7 cellular contexts compared by ENCODE assay signal in the genomic region with DNA sequence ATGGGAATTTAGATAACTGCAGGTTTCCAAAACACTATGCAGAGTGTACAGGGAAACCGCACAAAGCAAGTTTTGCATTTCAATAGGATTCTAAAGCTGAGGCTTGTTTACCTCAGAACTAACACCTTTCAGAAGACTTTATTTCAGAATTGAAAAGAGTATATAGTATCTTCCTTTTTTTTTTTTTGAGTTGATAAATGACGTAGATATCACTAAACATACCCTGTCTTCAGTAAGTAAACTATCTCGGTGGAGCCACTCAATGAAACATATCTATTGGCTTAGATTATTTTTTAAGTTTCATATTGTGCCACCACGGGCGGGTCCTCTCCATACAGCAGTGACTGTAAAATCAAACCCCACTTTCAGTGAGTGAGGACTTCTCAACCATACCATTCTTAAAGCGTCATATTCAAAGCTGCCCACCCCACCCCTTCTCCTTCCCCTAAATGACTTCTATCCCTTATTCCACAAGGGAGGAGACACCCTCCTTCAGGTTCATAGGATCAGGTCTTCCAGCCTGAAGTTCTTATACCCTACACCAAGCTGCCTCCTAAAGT. TPM values are rescaled to one million over a fixed set of nuclear protein-coding genes. Genes with fewer than 3 reads are reported as not detected.
DNase-seq lines count a peak whose midpoint lies in the region; ATAC-seq and TF ChIP-seq lines count a peak whose summit lies in the region.

No MANE protein-coding gene starts in this region.

- H3K9ac ChIP-seq in HCT116 (ENCODE audit: low read length): peak overlapping the region; percentile 88; the same call in 1 of the 2 replicates
- H3K9ac ChIP-seq in smooth muscle cell (ENCODE audit: low read depth): no peak overlapping the region

- H3K27me3 ChIP-seq in HCT116 (ENCODE audit: insufficient read depth, low read length) (no peaks in the 10 kb centered on the region), RWPE2 (ENCODE audit: insufficient read depth, poor library complexity, severe bottlenecking) (no peaks in the 10 kb centered on the region), smooth muscle cell (ENCODE audit: low read depth) (no peaks in the 10 kb centered on the region)

- TF ChIP-seq POLR2A in HCT116 (IDR thresholded peaks at IDR 0.05; ENCODE audit: borderline replicate concordance, extremely low read depth, insufficient read depth, insufficient read length): no peak

- in situ Hi-C loops in KBM-7 (cut with MboI; ENCODE audit: low pct_unique_long_range_greater_than_20kb, low sequenced_read_pairs): loop anchor here (10.0 kb wide), 1 partner anchor 156 kb away; no protein-coding TSS in a partner anchor

- H3K9me3 ChIP-seq in HCT116 (ENCODE audit: control insufficient read depth in 1 of 2, insufficient read depth in 1 of 2, low read depth in 1 of 2, low read length in 2 of 2): no peaks in the 10 kb centered on the region
- no peaks in the 10 kb centered on the region for H3K9me3 ChIP-seq in RWPE2 (ENCODE audit: severe bottlenecking)
- H3K9me3 ChIP-seq in smooth muscle cell (replicated peaks; ENCODE audit: low read depth): no peaks in the 10 kb centered on the region

- CTCF ChIA-PET in HCT116 (lab: Charles Lee): no interaction called here

- RAD21 ChIA-PET in HCT116 (lab: Charles Lee; ENCODE audit: low non-redundant PET in 1 of 2, low total read pairs in 2 of 2, uncharacterized antibody in 2 of 2, unreplicated experiment in 2 of 2): interaction anchor here in 1 of 2 experiments (1.4 kb wide), 1 partner anchor 161 kb away, joined by 3 read pairs; no protein-coding TSS in a partner anchor

- H2AFZ ChIP-seq in HCT116 (ENCODE audit: low read depth, low read length, poor library complexity, severe bottlenecking) (peak overlapping the region; percentile 43), smooth muscle cell (ENCODE audit: low read depth) (peak overlapping the region; percentile 42)

- ATAC-seq in HCT116 (no peak), RWPE2 (ENCODE audit: low read depth) (no peak), HG03520 (IDR thresholded peaks at IDR 0.05; ENCODE audit: unreplicated experiment) (no peak)

- H3K4me2 ChIP-seq in HCT116 (ENCODE audit: low read length) (peak overlapping the region; percentile 86), smooth muscle cell (no peak overlapping the region)

- H3K79me2 ChIP-seq in HCT116 (ENCODE audit: insufficient read depth, low read length) (peaks cover 26% of the 10 kb centered on the region), smooth muscle cell (ENCODE audit: low read depth) (peaks cover 28% of the 10 kb centered on the region)

- intact Hi-C loops in HCT116 (cut with micrococcal nuclease): loop anchor here (5.0 to 10.0 kb wide), 3 partner anchors 147 to 578 kb away; no protein-coding TSS in a partner anchor

- H3F3A ChIP-seq in smooth muscle cell (ENCODE audit: low read depth): peaks cover 5% of the 10 kb centered on the region

- H3K4me1 ChIP-seq in HCT116 (ENCODE audit: control insufficient read depth in 1 of 2, insufficient read depth in 2 of 2, low read length in 2 of 2) (peaks cover 19 to 40% of the 10 kb centered on the region in 2 experiments), RWPE2 (ENCODE audit: insufficient read depth, poor library complexity, severe bottlenecking) (peaks cover 22% of the 10 kb centered on the region), smooth muscle cell (ENCODE audit: low read depth) (peaks cover 24% of the 10 kb centered on the region)

- TF ChIP-seq RAD21 in HCT116 (IDR thresholded peaks at IDR 0.05; ENCODE audit: low read depth): no peak

- no peak for TF ChIP-seq CTCF in HCT116 (IDR thresholded peaks at IDR 0.05 in 2 of 3, conservative IDR thresholded peaks at IDR 0.05 in 1 of 3; ENCODE audit: borderline replicate concordance in 1 of 3, insufficient read depth in 1 of 3, low read depth in 2 of 3, low read length in 2 of 3)
- no peak for TF ChIP-seq CTCF in RWPE2 (IDR thresholded peaks at IDR 0.05; ENCODE audit: poor library complexity, severe bottlenecking)
- no peak for TF ChIP-seq CTCF in smooth muscle cell (IDR thresholded peaks at IDR 0.05; ENCODE audit: borderline replicate concordance, insufficient read depth, poor library complexity, severe bottlenecking)

- H3K27ac ChIP-seq in HCT116 (ENCODE audit: low read depth, low read length) (peak overlapping the region; percentile 86), RWPE2 (ENCODE audit: poor library complexity, severe bottlenecking) (peak overlapping the region; percentile 96), epithelial cell of prostate (peak overlapping the region; percentile 98), smooth muscle cell (ENCODE audit: low read depth) (peak overlapping the region; percentile 75)

- no peaks in the 10 kb centered on the region for H3K9me2 ChIP-seq in HCT116 (ENCODE audit: insufficient read depth)

- no peak for DNase-seq in HCT116 (ENCODE audit: low read depth, low spot score)
- DNase-seq in RWPE2 (ENCODE audit: low spot score): no peak
- no peak for DNase-seq in epithelial cell of prostate (ENCODE audit: low read depth, low spot score)
- DNase-seq in smooth muscle cell (lab: John Stamatoyannopoulos, UW; ENCODE audit: unreplicated experiment): no peak
- no peak for DNase-seq in KBM-7
- DNase-seq in D341Med (ENCODE audit: low spot score): no peak

- H4K20me1 ChIP-seq in HCT116 (ENCODE audit: insufficient read depth): no peaks in the 10 kb centered on the region
- peaks cover 18% of the 10 kb centered on the region for H4K20me1 ChIP-seq in smooth muscle cell (ENCODE audit: low read depth)

- no peaks in the 10 kb centered on the region for H3K36me3 ChIP-seq in HCT116 (ENCODE audit: control insufficient read depth in 1 of 2, insufficient read depth in 2 of 2, low read length in 2 of 2)
- peaks cover 2% of the 10 kb centered on the region; the same call in 1 of the 2 replicates for H3K36me3 ChIP-seq in RWPE2 (ENCODE audit: low read depth)
- no peaks in the 10 kb centered on the region for H3K36me3 ChIP-seq in smooth muscle cell (ENCODE audit: low read depth)

- no TSS peak for BruUV-seq in HCT116 (replicated peaks; lab: Mats Ljungman, UMichigan)

- H3K4me3 ChIP-seq in HCT116 (replicated peaks in 1 of 2; ENCODE audit: low read depth in 1 of 2, low read length in 2 of 2) (no peak overlapping the region), RWPE2 (ENCODE audit: severe bottlenecking) (no peak overlapping the region), smooth muscle cell (no peak overlapping the region)

- 76% methylated on average over 6 of the region's 6 CpGs for WGBS in smooth muscle cell (ENCODE audit: low lambda C conversion rate)

- POLR2A ChIA-PET in HCT116 (lab: Charles Lee): interaction anchor here (2.8 kb wide), 1 partner anchor 159 kb away, joined by 50 read pairs; no protein-coding TSS in a partner anchor

TF ChIP-seq in HCT116, 20 proteins besides CTCF, POLR2A, EP300 and RAD21:
- TF ChIP-seq FOSL1 (IDR thresholded peaks at IDR 0.05; ENCODE audit: low read depth): no peak
- TF ChIP-seq, protein P1, sequence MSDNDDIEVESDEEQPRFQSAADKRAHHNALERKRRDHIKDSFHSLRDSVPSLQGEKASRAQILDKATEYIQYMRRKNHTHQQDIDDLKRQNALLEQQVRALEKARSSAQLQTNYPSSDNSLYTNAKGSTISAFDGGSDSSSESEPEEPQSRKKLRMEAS (IDR thresholded peaks at IDR 0.05): 0 out of 2 replicates have a peak, but pooled peaks have one; percentile 8

RNA-seq across cellular contexts. Expression of a gene that starts 2.0 kb away (rescaled TPM):
- total RNA-seq in HCT116 (2021; ENCODE audit: unreplicated experiment): 180 TPM
- 73.0 and 108 TPM in 2 replicates for polyA plus RNA-seq in HCT116 (2012)
- 115 and 223 TPM in 2 replicates for total RNA-seq in smooth muscle cell
- polyA plus RNA-seq in smooth muscle cell: 19.9 and 26.7 TPM in 2 replicates
